ENCODE assay signal across 8 cellular contexts in the genomic region with DNA sequence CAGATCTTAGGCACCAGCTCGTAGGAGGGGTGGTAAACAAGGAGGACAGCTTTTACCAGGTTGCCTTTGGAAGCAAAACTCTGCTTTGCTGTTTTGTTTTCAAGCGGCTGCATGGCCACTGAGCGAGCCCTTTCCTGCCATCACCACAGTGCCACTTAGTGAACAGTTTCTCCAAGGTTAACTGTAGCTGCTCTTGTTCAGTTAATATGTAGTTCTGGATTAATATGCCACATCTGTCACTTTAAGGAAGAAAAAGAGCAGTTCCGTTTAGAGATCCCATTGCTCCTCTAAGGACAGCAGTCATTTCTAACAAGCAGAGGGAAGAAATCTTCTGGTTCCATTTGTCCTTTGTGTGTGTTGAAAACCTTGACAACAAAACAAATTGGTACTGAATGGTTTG. TPM values are rescaled to one million over a fixed set of nuclear protein-coding genes. Genes with fewer than 3 reads are reported as not detected.
DNase-seq lines count a peak whose midpoint lies in the region; TF ChIP-seq lines count a peak whose summit lies in the region.
"Had no signal": no experiment of that assay in that cellular context is flagged by ENCODE, and none has a peak within 500 bp of the region (broad histone marks: within the 10 kb centered on the region; RNA-seq: fewer than 3 reads in every experiment).

No MANE protein-coding gene starts in this region.

- H3K4me2 ChIP-seq in OCI-LY7 (ENCODE audit: low read length) = no peak overlapping the region

- H3K4me3 Mint-ChIP-seq in endodermal cell = peak overlapping the region; percentile 23
- H3K4me3 Mint-ChIP-seq: activated CD8-positive, alpha-beta T cell treated with anti-CD3 and anti-CD28 coated beads for 36 hours had no signal

- H3K79me2 ChIP-seq in OCI-LY7 (ENCODE audit: insufficient read depth, low read depth, low read length) = no peaks in the 10 kb centered on the region

- peaks cover 7% of the 10 kb centered on the region for H3K36me3 Mint-ChIP-seq in endodermal cell (ENCODE audit: low read depth)

- no peaks in the 10 kb centered on the region for H3K36me3 ChIP-seq in endodermal cell (ENCODE audit: control insufficient read depth, insufficient read depth, low read length)
- H3K36me3 ChIP-seq in muscle layer of colon (ENCODE audit: insufficient read depth, low read length) = no peaks in the 10 kb centered on the region
- H3K36me3 ChIP-seq in urinary bladder (ENCODE audit: insufficient read depth) = no peaks in the 10 kb centered on the region
- H3K36me3 ChIP-seq in OCI-LY7 (ENCODE audit: insufficient read depth, low read length) = no peaks in the 10 kb centered on the region

- DNase-seq in NCI-H69 (lab: John Stamatoyannopoulos, UW) = peak; percentile 61
- DNase-seq in endodermal cell = no peak
- no peak for DNase-seq in NCI-H1105 treated with DMSO at 0.1 percent for 48 hours (lab: John Stamatoyannopoulos, UW)
- no peak for DNase-seq in OCI-LY7 (ENCODE audit: low spot score)
- DNase-seq in NCI-H1436 treated with DMSO at 0.1 percent for 48 hours (lab: John Stamatoyannopoulos, UW) = no peak
- DNase-seq: activated CD8-positive, alpha-beta T cell treated with anti-CD3 and anti-CD28 coated beads for 36 hours had no signal

- 30 to 39% methylated on average over 3 to 4 of the region's 4 CpGs for WGBS in endodermal cell (ENCODE audit: insufficient coverage in 1 of 2, insufficient read length in 1 of 2), 2 experiments
- 19% methylated on average over 4 of the region's 4 CpGs for WGBS in urinary bladder

- H3K27me3 ChIP-seq in endodermal cell (ENCODE audit: control insufficient read depth, insufficient read depth, low read length, poor library complexity, severe bottlenecking) = no peaks in the 10 kb centered on the region
- no peaks in the 10 kb centered on the region for H3K27me3 ChIP-seq in muscle layer of colon (ENCODE audit: control insufficient read depth in 1 of 2, insufficient read depth in 2 of 2, low read length in 2 of 2)

- H4K20me1 ChIP-seq in OCI-LY7 (ENCODE audit: insufficient read depth, low read length) = no peaks in the 10 kb centered on the region

- H3K27ac Mint-ChIP-seq in endodermal cell = peak overlapping the region; percentile 97
- H3K27ac Mint-ChIP-seq: activated CD8-positive, alpha-beta T cell treated with anti-CD3 and anti-CD28 coated beads for 36 hours had no signal

- H3K4me3 ChIP-seq in endodermal cell (ENCODE audit: low read length) = peak overlapping the region; percentile 67
- peak overlapping the region in 1 of 2 donors; percentile 12 for H3K4me3 ChIP-seq in muscle layer of colon (ENCODE audit: low read depth in 1 of 2, low read length in 2 of 2)
- H3K4me3 ChIP-seq in urinary bladder (ENCODE audit: low read depth, low read length) = no peak overlapping the region
- no peak overlapping the region for H3K4me3 ChIP-seq in OCI-LY7 (ENCODE audit: low read depth, low read length, poor library complexity, severe bottlenecking)

- H3K9me3 ChIP-seq in endodermal cell (ENCODE audit: control insufficient read depth, low read length) (peaks cover 12% of the 10 kb centered on the region), muscle layer of colon (ENCODE audit: low read length) (no peaks in the 10 kb centered on the region), OCI-LY7 (ENCODE audit: low read length) (peaks cover 7% of the 10 kb centered on the region)

- H3K27me3 Mint-ChIP-seq in endodermal cell (ENCODE audit: insufficient read depth) = no peaks in the 10 kb centered on the region
- H3K27me3 Mint-ChIP-seq: activated CD8-positive, alpha-beta T cell treated with anti-CD3 and anti-CD28 coated beads for 36 hours had no signal

- H3K4me1 Mint-ChIP-seq in endodermal cell = peaks cover 32% of the 10 kb centered on the region

- H2AFZ ChIP-seq in OCI-LY7 (ENCODE audit: low read length) = no peak overlapping the region

- peak overlapping the region; percentile 93 for H3K27ac ChIP-seq in endodermal cell (ENCODE audit: low read depth, low read length)
- peak overlapping the region; percentile 64 for H3K27ac ChIP-seq in muscle layer of colon (ENCODE audit: low read depth, low read length)
- peak overlapping the region; percentile 76 for H3K27ac ChIP-seq in urinary bladder (ENCODE audit: low read depth)
- H3K27ac ChIP-seq in OCI-LY7 (ENCODE audit: low read depth, low read length, poor library complexity, severe bottlenecking) = no peak overlapping the region

- intact Hi-C loops in OCI-LY7 (cut with micrococcal nuclease; ENCODE audit: unreplicated experiment) = no loop called here

- BruUV-seq in OCI-LY7 (replicated peaks; lab: Mats Ljungman, UMichigan) = no TSS peak

- H3K9me2 ChIP-seq in OCI-LY7 (ENCODE audit: insufficient read depth, low read length) = no peaks in the 10 kb centered on the region

- CTCF ChIA-PET in OCI-LY7 (lab: Charles Lee; ENCODE audit: unreplicated experiment) = no interaction called here

- H3K9ac ChIP-seq in endodermal cell (ENCODE audit: extremely low read depth, low read length, poor library complexity, severe bottlenecking) = peak overlapping the region; percentile 70
- peak overlapping the region; percentile 17 for H3K9ac ChIP-seq in muscle layer of colon (ENCODE audit: low read length)

- H3K9me3 Mint-ChIP-seq in endodermal cell = peaks cover 14% of the 10 kb centered on the region

- POLR2A ChIA-PET in OCI-LY7 (lab: Charles Lee) = interaction anchor here (0.9 kb wide), 1 partner anchor 9 kb away, joined by 3 read pairs; no protein-coding TSS in a partner anchor

- TF ChIP-seq CTCF in endodermal cell (conservative IDR thresholded peaks at IDR 0.05) (no peak), OCI-LY7 (conservative IDR thresholded peaks at IDR 0.05; ENCODE audit: low read length) (no peak)

- H3K4me1 ChIP-seq in endodermal cell (ENCODE audit: control insufficient read depth, insufficient read depth, low read length) (peaks cover 14% of the 10 kb centered on the region), muscle layer of colon (ENCODE audit: insufficient read depth, low read length) (peaks cover 41% of the 10 kb centered on the region), urinary bladder (ENCODE audit: insufficient read depth) (no peaks in the 10 kb centered on the region), OCI-LY7 (ENCODE audit: insufficient read depth, low read length, poor library complexity, severe bottlenecking) (no peaks in the 10 kb centered on the region)

RNA-seq across cellular contexts. Expression of a gene that starts 10.4 kb away (rescaled TPM):
- total RNA-seq in endodermal cell = 10 to 100 TPM; 78.8 to 94.1 TPM
- polyA plus RNA-seq in endodermal cell (2013, experiment 1 of 2) = 62.3 TPM
- 60.4 TPM for polyA plus RNA-seq in endodermal cell (2013, experiment 2 of 2)
- total RNA-seq in urinary bladder = 46.5 TPM
- 125 TPM for polyA plus RNA-seq in urinary bladder
- total RNA-seq in OCI-LY7 (2014; rRNA removed; shearing (Covaris generic)) = 7.8 and 8.1 TPM in 2 replicates
- total RNA-seq in OCI-LY7 (2022) = 28.3 and 33.7 TPM in 2 replicates
